Comparison of ENCODE assay signal across 9 cellular contexts in genomic region chr3:57097536-57097935, GRCh38. TPM values are rescaled to one million over a fixed set of nuclear protein-coding genes. Genes with fewer than 3 reads are reported as not detected.
"Had no signal": no experiment of that assay in that cellular context is flagged by ENCODE, and none has a peak within 500 bp of the region (broad histone marks: within the 10 kb centered on the region; RNA-seq: fewer than 3 reads in every experiment).

No MANE protein-coding gene starts in this region.

- DNase-seq: GDM1, GF-D8 had no signal

- H3K4me3 ChIP-seq: GM12878 had no signal

- FAIRE-seq: G401.6, GM12878, GM12891, GM12892, GM18507, GM19239 had no signal

RNA-seq across cellular contexts. Expression of gene SPATA12, which starts 37.1 kb away (rescaled TPM):
- total RNA-seq: G401 had no signal
